In the genomic region with DNA sequence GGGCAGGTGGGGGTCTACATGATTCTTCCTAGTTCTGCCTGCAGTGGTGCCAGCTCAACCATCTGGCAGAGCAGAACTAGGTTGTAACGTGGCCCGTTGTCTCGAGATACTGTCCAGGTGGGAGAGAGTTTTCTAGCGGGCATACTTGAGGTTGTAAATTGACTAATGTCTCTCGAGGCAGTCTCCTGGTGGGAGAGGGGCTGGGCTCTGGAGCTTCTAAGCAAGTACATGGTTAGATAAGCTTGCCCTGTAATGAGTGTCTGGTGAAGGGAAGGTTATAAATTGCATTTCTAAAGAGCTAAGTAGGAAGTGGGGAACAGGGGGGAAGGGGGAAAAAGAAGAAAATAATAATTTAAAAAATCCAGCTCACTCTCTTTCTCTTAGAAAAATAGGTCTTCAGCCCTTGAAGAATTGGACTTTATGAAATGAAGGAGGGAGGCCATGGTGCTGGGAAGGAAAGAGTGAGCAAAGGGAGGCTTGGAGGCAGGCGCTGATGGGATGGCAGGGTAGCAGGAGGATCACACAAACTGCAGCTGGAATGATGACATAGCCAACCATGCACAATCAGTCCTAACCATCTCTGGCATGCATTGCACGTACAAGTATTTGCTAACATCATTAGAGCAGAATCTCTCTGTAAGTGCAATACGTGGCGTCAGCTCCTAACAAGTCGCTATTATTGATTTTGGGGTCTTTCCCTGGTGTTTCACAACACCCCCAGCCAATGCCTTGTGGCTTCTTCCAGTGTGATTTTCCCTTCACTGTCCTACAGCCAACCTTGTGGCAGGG, we compare ENCODE assay signal across 15 cellular contexts. TPM values are rescaled to one million over a fixed set of nuclear protein-coding genes. Genes with fewer than 3 reads are reported as not detected.
DNase-seq lines count a peak whose midpoint lies in the region; ATAC-seq, FAIRE-seq and TF ChIP-seq lines count a peak whose summit lies in the region.
"Had no signal": no experiment of that assay in that cellular context is flagged by ENCODE, and none has a peak within 500 bp of the region (broad histone marks: within the 10 kb centered on the region; RNA-seq: fewer than 3 reads in every experiment).

No MANE protein-coding gene starts in this region.

- H3K4me3 ChIP-seq in A549 (no peak overlapping the region), GM23248 (no peak overlapping the region), dorsolateral prefrontal cortex (peak overlapping the region in 2 of 59 donors; percentile 3 to 45)
- H3K4me3 ChIP-seq: tibial nerve had no signal

- H3K9me3 ChIP-seq in A549 (peaks cover 39% of the 10 kb centered on the region), GM23248 (ENCODE audit: low read depth) (no peaks in the 10 kb centered on the region)

- no peaks in the 10 kb centered on the region for H3K79me2 ChIP-seq in GM23248 (ENCODE audit: insufficient read depth)

- H3K27ac ChIP-seq in A549 (peak overlapping the region; percentile 69 to 92), GM23248 (peak overlapping the region; percentile 77), dorsolateral prefrontal cortex (peak overlapping the region; percentile 18 to 98 (median 87))

- H3K9me2 ChIP-seq in GM23248 (ENCODE audit: insufficient read depth): no peaks in the 10 kb centered on the region

- H3K27me3 ChIP-seq in GM23248 (replicated peaks; ENCODE audit: insufficient read depth) (no peaks in the 10 kb centered on the region), dorsolateral prefrontal cortex (no peaks in the 10 kb centered on the region)
- H3K27me3 ChIP-seq: tibial nerve had no signal

- POLR2A ChIA-PET in A549 (lab: Yijun Ruan, JAX): no interaction called here

- DNase-seq in A549 (ENCODE audit: low read depth in 1 of 2, low spot score in 1 of 2) (no peak), GM23248 (peak; percentile 89), dorsolateral prefrontal cortex (peak in 4 of 10 donors; percentile 34 to 71 (median 50)), midbrain (lab: John Stamatoyannopoulos, UW) (peak; percentile 30), mesenteric fat pad (ENCODE audit: low spot score) (no peak), DMS53 (lab: John Stamatoyannopoulos, UW) (no peak), posterior vena cava (ENCODE audit: low spot score) (no peak)
- DNase-seq: activated T-cell treated with anti-CD3 and anti-CD28 coated beads, Interleukin-2, amount 50 U/mL, for 24 hours; left ventricle myocardium superior; NCI-H146 had no signal

- H3K9ac ChIP-seq in GM23248: peak overlapping the region; percentile 67

- H3F3A ChIP-seq in GM23248 (ENCODE audit: insufficient read depth): peaks cover 27% of the 10 kb centered on the region

- WGBS in A549 (ENCODE audit: missing lambda C conversion rate): 80% methylated on average over 10 of the region's 10 CpGs
- WGBS in GM23248 (ENCODE audit: low coverage in 1 of 2, low lambda C conversion rate in 2 of 2, missing lambda C conversion rate in 2 of 2), 2 experiments: 58 to 61% methylated on average over 10 of the region's 10 CpGs

- H3K36me3 ChIP-seq in GM23248 (ENCODE audit: low read depth): 0 out of 2 replicates have a peak, but pooled peaks cover 3% of the 10 kb centered on the region

- TF ChIP-seq POLR2A in A549 (IDR thresholded peaks at IDR 0.05; ENCODE audit: low read length): no peak

- in situ Hi-C loops in GM23248 (cut with MboI): loop anchor here (5.0 to 10.0 kb wide), 2 partner anchors 172 to 280 kb away; no protein-coding TSS in a partner anchor

- no peak for TF ChIP-seq EP300 in A549 (IDR thresholded peaks at IDR 0.05)

- H3K4me1 ChIP-seq in A549: peaks cover 37% of the 10 kb centered on the region
- H3K4me1 ChIP-seq in GM23248 (ENCODE audit: insufficient read depth): peaks cover 32% of the 10 kb centered on the region

- TF ChIP-seq CTCF in A549 (IDR thresholded peaks at IDR 0.05) (no peak), dorsolateral prefrontal cortex (IDR thresholded peaks at IDR 0.05 in 54 of 56, conservative IDR thresholded peaks at IDR 0.05 in 2 of 56; ENCODE audit: low read depth in 1 of 56, partially characterized antibody in 56 of 56) (peak in 2 of 56 donors; percentile 11)

- CTCF ChIA-PET in A549 (lab: Yijun Ruan, JAX): interaction anchor here (0.7 to 18.7 kb wide), 27 partner anchors 11 to 718 kb away, joined by 3 to 486 read pairs (median 8); partner anchors contain the start of genes BDKRB1 and BDKRB2

- no peak for TF ChIP-seq RAD21 in A549 (conservative IDR thresholded peaks at IDR 0.05 in 1 of 2, IDR thresholded peaks at IDR 0.05 in 1 of 2)

- 0 out of 3 replicates have a peak overlapping the region, but pooled peaks have one; percentile 40 for H3K4me2 ChIP-seq in A549
- H3K4me2 ChIP-seq in GM23248 (ENCODE audit: unreplicated experiment): peak overlapping the region; percentile 20

- intact Hi-C loops in dorsolateral prefrontal cortex (cut with DNase I): loop anchor here in 1 of 2 donors (5.0 to 10.0 kb wide), 2 partner anchors 272 to 710 kb away; no protein-coding TSS in a partner anchor
- intact Hi-C loops in posterior vena cava (cut with DNase I): loop anchor here (5.0 to 10.0 kb wide), 3 partner anchors 172 to 280 kb away; no protein-coding TSS in a partner anchor

- H2AFZ ChIP-seq in GM23248: peak overlapping the region; percentile 34; the same call in 1 of the 2 replicates

- H4K20me1 ChIP-seq in GM23248 (ENCODE audit: insufficient read depth): no peaks in the 10 kb centered on the region

- FAIRE-seq in A549 (lab: Jason Lieb, UNC): no peak

- peak in 1 of 2 experiments; percentile 19; a peak in 2 of 6 replicates for ATAC-seq in A549
- ATAC-seq in GM18517 (IDR thresholded peaks at IDR 0.05; ENCODE audit: unreplicated experiment): no peak
- ATAC-seq: left ventricle myocardium superior had no signal

TF ChIP-seq in A549, 52 proteins besides CTCF, POLR2A, EP300 and RAD21:
- TF ChIP-seq MYC (IDR thresholded peaks at IDR 0.05; ENCODE audit: borderline replicate concordance, low read length) (no peak), BCL3 (IDR thresholded peaks at IDR 0.05) (no peak)

RNA-seq across cellular contexts. Expression of gene BDKRB1, which starts 18.3 kb away (rescaled TPM):
- polyA plus RNA-seq in A549 (2011; rRNA removed) (3.3 and 3.5 TPM in 2 replicates), A549 (2017; fragmentation: RNase III; extraction: RNeasy Plus Mini Kit Qiagen cat#74134 plus additional on column Dnase treatment) (2.6 to 3.3 TPM (median 2.8 TPM) in 3 replicates), GM23248 (2016; fragmentation: Nextera tagmentation; extraction: Ambion mirVana) (12.9 and 15.1 TPM in 2 replicates)
- 1.4 and 2.8 TPM in 2 replicates for polyA plus RNA-seq in A549 (2012; cell fraction: cytosol; rRNA removed)
- 5.9 and 7.0 TPM in 2 replicates for polyA plus RNA-seq in A549 (2012; cell fraction: nucleus; rRNA removed)
- 1.7 and 2.5 TPM in 2 replicates for polyA minus RNA-seq in A549 (2011; rRNA and poly(A)+ RNA removed)
- total RNA-seq in GM23248 (2014; rRNA removed; shearing (Covaris generic)): 3.9 and 5.5 TPM in 2 replicates
- total RNA-seq in dorsolateral prefrontal cortex (1 to 10 TPM in 4 of 120 experiments, under 1 TPM in 48, not detected in 68; 0.24 to 1.3 (median 0.54) TPM), mesenteric fat pad (0.71 TPM), posterior vena cava (under 1 TPM; 0.24 to 0.56 TPM)
- total RNA-seq: HT1080, left ventricle myocardium superior, pulmonary artery endothelial cell had no signal
- polyA plus RNA-seq: CD14-positive monocyte had no signal

Comparison
In these comparisons a context has a peak if more than half of its experiments do, and no peak if none do; other contexts are left out.
1. DNase-seq: peak in GM23248 (single experiment) and midbrain (single experiment); none in A549 (0 of 2), mesenteric fat pad (single experiment), DMS53 (single experiment) and posterior vena cava (single experiment).
2. Peak in every context shown above with its lines, with median percentiles within 50 percentile points of each other: H3K27ac ChIP-seq.